Comparison of ENCODE assay signal across 12 cellular contexts in genomic region chr4:114025176-114025777, GRCh38. TPM values are rescaled to one million over a fixed set of nuclear protein-coding genes. Genes with fewer than 3 reads are reported as not detected.
DNase-seq lines count a peak whose midpoint lies in the region; ATAC-seq and TF ChIP-seq lines count a peak whose summit lies in the region.
"Had no signal": no experiment of that assay in that cellular context is flagged by ENCODE, and none has a peak within 500 bp of the region (broad histone marks: within the 10 kb centered on the region; RNA-seq: fewer than 3 reads in every experiment).

No MANE protein-coding gene starts in this region.

- no peaks in the 10 kb centered on the region for H3K27me3 ChIP-seq in KMS-11 (ENCODE audit: insufficient read depth, low read depth)
- H3K27me3 ChIP-seq in dorsolateral prefrontal cortex = no peaks in the 10 kb centered on the region

- peaks cover 51% of the 10 kb centered on the region for H3K4me1 ChIP-seq in KMS-11 (ENCODE audit: low read depth, poor library complexity, severe bottlenecking)

- no peaks in the 10 kb centered on the region for H3K36me3 ChIP-seq in KMS-11 (ENCODE audit: insufficient read depth)

- no peaks in the 10 kb centered on the region for H3K79me2 ChIP-seq in KMS-11 (ENCODE audit: insufficient read depth, low read depth)

- intact Hi-C loops in dorsolateral prefrontal cortex (cut with DNase I) = no loop called here

- H3K27ac ChIP-seq in KMS-11 = no peak overlapping the region
- no peak overlapping the region for H3K27ac ChIP-seq in dorsolateral prefrontal cortex

- no peaks in the 10 kb centered on the region for H4K20me1 ChIP-seq in KMS-11 (ENCODE audit: insufficient read depth)

- 0 out of 2 replicates have a peak overlapping the region, but pooled peaks have one; percentile 10 for H3K4me2 ChIP-seq in KMS-11

- DNase-seq in SKM-1 (lab: John Stamatoyannopoulos, UW; ENCODE audit: unreplicated experiment) = no peak
- DNase-seq in stimulated activated CD4-positive, alpha-beta T cell treated with anti-CD3 and anti-CD28 coated beads, Interleukin-4, amount 100 ng/mL, for 24 hours = no peak
- DNase-seq in NCI-H345 treated with DMSO at 0.1 percent for 48 hours (lab: John Stamatoyannopoulos, UW; ENCODE audit: unreplicated experiment) = no peak
- no peak for DNase-seq in dorsolateral prefrontal cortex
- DNase-seq: dermis blood vessel endothelial cell, hippocampal formation, natural killer cell had no signal

- ATAC-seq in GM19438 (IDR thresholded peaks at IDR 0.05; ENCODE audit: low read depth, unreplicated experiment) (peak; percentile 79), HG02885 (IDR thresholded peaks at IDR 0.05; ENCODE audit: poor library complexity, unreplicated experiment) (peak; percentile 77)
- ATAC-seq: natural killer cell had no signal

- TF ChIP-seq CTCF in KMS-11 (conservative IDR thresholded peaks at IDR 0.05; ENCODE audit: low read depth, low read length) (no peak), dorsolateral prefrontal cortex (IDR thresholded peaks at IDR 0.05 in 54 of 56, conservative IDR thresholded peaks at IDR 0.05 in 2 of 56; ENCODE audit: low read depth in 1 of 56, partially characterized antibody in 56 of 56) (no peak)

- no peak overlapping the region for H2AFZ ChIP-seq in KMS-11 (ENCODE audit: low read depth)

- no peak overlapping the region for H3K9ac ChIP-seq in KMS-11

- H3K4me3 ChIP-seq in KMS-11 (IDR thresholded peaks at IDR 0.05; ENCODE audit: insufficient read depth, low read depth, low read length) = no peak overlapping the region
- H3K4me3 ChIP-seq in dorsolateral prefrontal cortex = no peak overlapping the region

RNA-seq across cellular contexts. Expression of gene ARSJ, which starts 45.8 kb away (rescaled TPM):
- total RNA-seq in dorsolateral prefrontal cortex = 10 to 100 TPM in 1 of 120 experiments, 1 to 10 TPM in 119; 1.9 to 10.0 (median 4.9) TPM
- total RNA-seq: activated T-helper 2 cell treated with anti-CD3 and anti-CD28 coated beads, Interferon-gamma antibody, Interleukin-2, Interleukin-4, amounts not matched to agents 10 μg/mL and 5 μg/mL and 100 μg/mL, durations not matched to agents 14 hours and 24 hours and 36 hours; G401 had no signal
